In the genomic region with DNA sequence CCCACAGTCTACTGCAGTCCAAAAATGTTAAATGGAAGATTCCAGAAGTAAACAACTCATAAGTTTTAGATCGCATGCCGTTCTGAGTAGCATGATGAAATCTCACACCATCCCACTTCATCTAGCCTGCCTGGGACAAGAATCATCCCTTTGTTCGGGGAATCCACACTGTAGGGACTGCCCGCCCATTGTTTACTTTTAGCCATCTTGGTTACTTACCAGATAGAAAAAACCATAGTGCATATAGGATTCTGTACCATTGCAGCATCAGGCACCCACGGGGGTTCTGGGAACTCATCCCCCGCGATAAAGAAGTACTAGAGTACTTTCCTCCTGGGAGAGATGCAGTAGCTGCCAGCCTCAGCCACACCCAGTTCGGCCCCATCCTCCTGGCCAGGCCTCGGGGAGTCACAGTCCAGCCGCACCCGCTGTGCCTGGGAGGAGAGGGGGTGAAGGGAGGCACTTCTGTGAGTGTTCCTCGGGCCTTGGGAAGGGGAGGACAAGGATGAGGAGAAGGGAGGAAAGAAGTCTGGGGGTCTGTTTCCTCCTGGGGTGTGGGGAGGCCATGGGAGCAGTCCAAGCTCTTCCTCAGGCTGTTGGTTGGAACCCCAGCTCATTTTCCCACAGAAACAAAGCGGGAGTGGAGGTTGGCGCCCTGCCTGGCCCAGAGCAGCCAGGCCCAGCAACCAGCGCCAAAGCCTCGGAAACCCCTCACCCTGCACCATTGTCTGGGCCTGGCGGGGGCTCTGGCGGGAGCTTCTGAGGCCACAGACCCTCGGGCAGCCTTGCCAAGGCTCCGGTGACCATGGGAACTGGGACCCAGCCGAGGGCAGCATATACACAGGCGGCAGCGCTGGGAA, we compare ENCODE assay signal across 8 cellular contexts. TPM values are rescaled to one million over a fixed set of nuclear protein-coding genes. Genes with fewer than 3 reads are reported as not detected.
DNase-seq lines count a peak whose midpoint lies in the region; ATAC-seq and TF ChIP-seq lines count a peak whose summit lies in the region.
"Had no signal": no experiment of that assay in that cellular context is flagged by ENCODE, and none has a peak within 500 bp of the region (broad histone marks: within the 10 kb centered on the region; RNA-seq: fewer than 3 reads in every experiment).

No MANE protein-coding gene starts in this region.

- TF ChIP-seq POLR2A in uterus (IDR thresholded peaks at IDR 0.05), result no peak

- H3K4me3 ChIP-seq in uterus, result peak overlapping the region; percentile 8 to 25

- no peaks in the 10 kb centered on the region for H3K9me3 ChIP-seq in uterus

- H3K27me3 Mint-ChIP-seq in activated CD4-positive, alpha-beta T cell treated with anti-CD3 and anti-CD28 coated beads, Interleukin-2, amount 10 ng/mL, durations not matched to agents 7 days and 5 days, result no peaks in the 10 kb centered on the region
- H3K27me3 Mint-ChIP-seq in activated CD4-positive, alpha-beta T cell treated with anti-CD3 and anti-CD28 coated beads for 36 hours, result no peaks in the 10 kb centered on the region
- H3K27me3 Mint-ChIP-seq: B cell had no signal

- H3K4me1 ChIP-seq in uterus, result peaks cover 7 to 20% of the 10 kb centered on the region in 2 donors

- CTCF ChIA-PET in activated CD4-positive, alpha-beta T cell treated with anti-CD3 and anti-CD28 coated beads, Interleukin-2, amount 10 ng/mL, durations not matched to agents 7 days and 5 days (lab: Charles Lee), result interaction anchor here (0.6 to 1.3 kb wide), 3 partner anchors 8 to 35 kb away, joined by 3 to 4 read pairs (median 3); partner anchors contain the start of gene MRPL38
- CTCF ChIA-PET in activated CD4-positive, alpha-beta T cell treated with anti-CD3 and anti-CD28 coated beads for 36 hours (lab: Charles Lee), result interaction anchor here (0.6 to 0.9 kb wide), 3 partner anchors 9 to 122 kb away, joined by 3 to 4 read pairs (median 3); no protein-coding TSS in a partner anchor

- no peak for ATAC-seq in activated CD4-positive, alpha-beta T cell treated with anti-CD3 and anti-CD28 coated beads for 36 hours
- no peak for ATAC-seq in GM18511 (IDR thresholded peaks at IDR 0.05; ENCODE audit: unreplicated experiment)

- peak overlapping the region; percentile 25 for H3K27ac Mint-ChIP-seq in activated CD4-positive, alpha-beta T cell treated with anti-CD3 and anti-CD28 coated beads, Interleukin-2, amount 10 ng/mL, durations not matched to agents 7 days and 5 days
- H3K27ac Mint-ChIP-seq in activated CD4-positive, alpha-beta T cell treated with anti-CD3 and anti-CD28 coated beads for 36 hours, result no peak overlapping the region
- H3K27ac Mint-ChIP-seq: B cell; dendritic cell treated with granulocyte-macrophage colony-stimulating factor and Interleukin-4, amounts not matched to agents 40 ng/mL and 50 ng/mL, for 4 days had no signal

- no peaks in the 10 kb centered on the region for H3K27me3 ChIP-seq in uterus

- no peak overlapping the region for H3K4me3 Mint-ChIP-seq in activated CD4-positive, alpha-beta T cell treated with anti-CD3 and anti-CD28 coated beads, Interleukin-2, amount 10 ng/mL, durations not matched to agents 7 days and 5 days
- H3K4me3 Mint-ChIP-seq in activated CD4-positive, alpha-beta T cell treated with anti-CD3 and anti-CD28 coated beads for 36 hours, result no peak overlapping the region
- H3K4me3 Mint-ChIP-seq: B cell; dendritic cell treated with granulocyte-macrophage colony-stimulating factor and Interleukin-4, amounts not matched to agents 40 ng/mL and 50 ng/mL, for 4 days had no signal

- TF ChIP-seq CTCF in uterus (IDR thresholded peaks at IDR 0.05), result no peak

- POLR2A ChIA-PET in activated CD4-positive, alpha-beta T cell treated with anti-CD3 and anti-CD28 coated beads, Interleukin-2, amount 10 ng/mL, durations not matched to agents 7 days and 5 days (lab: Charles Lee), result no interaction called here
- POLR2A ChIA-PET in activated CD4-positive, alpha-beta T cell treated with anti-CD3 and anti-CD28 coated beads for 36 hours (lab: Charles Lee), result no interaction called here

- no peaks in the 10 kb centered on the region for H3K9me3 Mint-ChIP-seq in activated CD4-positive, alpha-beta T cell treated with anti-CD3 and anti-CD28 coated beads, Interleukin-2, amount 10 ng/mL, durations not matched to agents 7 days and 5 days
- no peaks in the 10 kb centered on the region for H3K9me3 Mint-ChIP-seq in activated CD4-positive, alpha-beta T cell treated with anti-CD3 and anti-CD28 coated beads for 36 hours (ENCODE audit: low read depth)
- H3K9me3 Mint-ChIP-seq: dendritic cell treated with granulocyte-macrophage colony-stimulating factor and Interleukin-4, amounts not matched to agents 40 ng/mL and 50 ng/mL, for 4 days had no signal

- peaks cover 7% of the 10 kb centered on the region for H3K36me3 Mint-ChIP-seq in activated CD4-positive, alpha-beta T cell treated with anti-CD3 and anti-CD28 coated beads, Interleukin-2, amount 10 ng/mL, durations not matched to agents 7 days and 5 days (ENCODE audit: low read depth)
- no peaks in the 10 kb centered on the region for H3K36me3 Mint-ChIP-seq in activated CD4-positive, alpha-beta T cell treated with anti-CD3 and anti-CD28 coated beads for 36 hours (ENCODE audit: low read depth)

- peak overlapping the region; percentile 87 to 99 for H3K27ac ChIP-seq in uterus

- intact Hi-C loops in activated CD4-positive, alpha-beta T cell treated with anti-CD3 and anti-CD28 coated beads for 36 hours (cut with DNase I, micrococcal nuclease), result no loop called here
- intact Hi-C loops in uterus (cut with DNase I; ENCODE audit: low total_unique reads), result no loop called here

- DNase-seq in activated CD4-positive, alpha-beta T cell treated with anti-CD3 and anti-CD28 coated beads, Interleukin-2, amount 10 ng/mL, durations not matched to agents 7 days and 5 days, result no peak
- DNase-seq in activated CD4-positive, alpha-beta T cell treated with anti-CD3 and anti-CD28 coated beads for 36 hours, result no peak
- peak; percentile 74 for DNase-seq in inferior parietal cortex (ENCODE audit: extremely low spot score)
- DNase-seq in uterus, result peak in 1 of 2 donors; percentile 75
- DNase-seq in NCI-H2196 (lab: John Stamatoyannopoulos, UW; ENCODE audit: unreplicated experiment), result no peak

- H3K36me3 ChIP-seq in uterus, result no peaks in the 10 kb centered on the region

- peaks cover 38% of the 10 kb centered on the region for H3K4me1 Mint-ChIP-seq in activated CD4-positive, alpha-beta T cell treated with anti-CD3 and anti-CD28 coated beads, Interleukin-2, amount 10 ng/mL, durations not matched to agents 7 days and 5 days
- peaks cover 24% of the 10 kb centered on the region for H3K4me1 Mint-ChIP-seq in activated CD4-positive, alpha-beta T cell treated with anti-CD3 and anti-CD28 coated beads for 36 hours

RNA-seq across cellular contexts. Expression of gene TRIM47, which starts 8.9 kb away (rescaled TPM):
- 10 to 100 TPM; 33.9 to 43.4 TPM for total RNA-seq in activated CD4-positive, alpha-beta T cell treated with anti-CD3 and anti-CD28 coated beads, Interleukin-2, amount 10 ng/mL, durations not matched to agents 7 days and 5 days
- total RNA-seq in activated CD4-positive, alpha-beta T cell treated with anti-CD3 and anti-CD28 coated beads for 36 hours, result 10 to 100 TPM; 13.4 to 19.9 TPM
- 10 to 100 TPM in 3 of 4 donors, 1 to 10 TPM in 1; 6.8 to 70.1 (median 19.0) TPM for total RNA-seq in uterus

RNA-seq across cellular contexts. Expression of gene WBP2, which starts 14.4 kb away (rescaled TPM):
- total RNA-seq in activated CD4-positive, alpha-beta T cell treated with anti-CD3 and anti-CD28 coated beads, Interleukin-2, amount 10 ng/mL, durations not matched to agents 7 days and 5 days, result 10 to 100 TPM; 76.8 to 83.5 TPM
- 10 to 100 TPM; 68.7 to 74.1 TPM for total RNA-seq in activated CD4-positive, alpha-beta T cell treated with anti-CD3 and anti-CD28 coated beads for 36 hours
- total RNA-seq in uterus, result 100 to 1,000 TPM in 1 of 4 donors, 10 to 100 TPM in 3; 19.7 to 115 (median 34.5) TPM

RNA-seq across cellular contexts. Expression of gene UNC13D, which starts 25.3 kb away (rescaled TPM):
- total RNA-seq in activated CD4-positive, alpha-beta T cell treated with anti-CD3 and anti-CD28 coated beads, Interleukin-2, amount 10 ng/mL, durations not matched to agents 7 days and 5 days, result 100 to 1,000 TPM; 161 to 182 TPM
- total RNA-seq in activated CD4-positive, alpha-beta T cell treated with anti-CD3 and anti-CD28 coated beads for 36 hours, result 100 to 1,000 TPM; 106 to 133 TPM
- 10 to 100 TPM in 2 of 4 donors, 1 to 10 TPM in 2; 1.2 to 32.7 (median 11.8) TPM for total RNA-seq in uterus

RNA-seq across cellular contexts. Expression of gene TRIM65, which starts 27.2 kb away (rescaled TPM):
- 10 to 100 TPM; 26.5 to 28.7 TPM for total RNA-seq in activated CD4-positive, alpha-beta T cell treated with anti-CD3 and anti-CD28 coated beads, Interleukin-2, amount 10 ng/mL, durations not matched to agents 7 days and 5 days
- 10 to 100 TPM; 28.9 to 31.9 TPM for total RNA-seq in activated CD4-positive, alpha-beta T cell treated with anti-CD3 and anti-CD28 coated beads for 36 hours
- total RNA-seq in uterus, result 10 to 100 TPM; 20.0 to 36.9 (median 30.1) TPM

RNA-seq across cellular contexts. Expression of gene MRPL38, which starts 35.2 kb away (rescaled TPM):
- total RNA-seq in activated CD4-positive, alpha-beta T cell treated with anti-CD3 and anti-CD28 coated beads, Interleukin-2, amount 10 ng/mL, durations not matched to agents 7 days and 5 days, result 10 to 100 TPM; 95.9 to 97.5 TPM
- total RNA-seq in activated CD4-positive, alpha-beta T cell treated with anti-CD3 and anti-CD28 coated beads for 36 hours, result 100 to 1,000 TPM in 1 of 2 experiments, 10 to 100 TPM in 1; 98.0 to 115 TPM
- 10 to 100 TPM; 32.3 to 99.8 (median 47.8) TPM for total RNA-seq in uterus
